ENCODE assay signal across 16 cellular contexts in genomic region chr22:38957046-38957770, GRCh38. TPM values are rescaled to one million over a fixed set of nuclear protein-coding genes. Genes with fewer than 3 reads are reported as not detected.
DNase-seq lines count a peak whose midpoint lies in the region; ATAC-seq and TF ChIP-seq lines count a peak whose summit lies in the region.
"Had no signal": no experiment of that assay in that cellular context is flagged by ENCODE, and none has a peak within 500 bp of the region (broad histone marks: within the 10 kb centered on the region; RNA-seq: fewer than 3 reads in every experiment).

APOBEC3A (plus strand) TSS chr22:38957609; CDS start chr22:38957692, 83 bp downstream.

- no peaks in the 10 kb centered on the region for H3K9me3 Mint-ChIP-seq in activated T-cell treated with anti-CD3 and anti-CD28 coated beads, Interleukin-2, amount 50 U/mL, for 72 hours

- no peaks in the 10 kb centered on the region for H3K36me3 Mint-ChIP-seq in activated T-cell treated with anti-CD3 and anti-CD28 coated beads, Interleukin-2, amount 50 U/mL, for 72 hours (ENCODE audit: insufficient read depth in 2 of 2)
- H3K36me3 Mint-ChIP-seq in T-helper 17 cell (ENCODE audit: low read depth): no peaks in the 10 kb centered on the region
- H3K36me3 Mint-ChIP-seq: activated naive CD8-positive, alpha-beta T cell had no signal

- intact Hi-C loops in left colon (cut with DNase I, micrococcal nuclease) (no loop called here), transverse colon (cut with DNase I; ENCODE audit: low total_unique reads) (no loop called here)

- TF ChIP-seq POLR2A in transverse colon (IDR thresholded peaks at IDR 0.05): no peak

- H3K36me3 ChIP-seq in transverse colon: no peaks in the 10 kb centered on the region

- peaks cover 23% of the 10 kb centered on the region for H3K27me3 Mint-ChIP-seq in activated T-cell treated with anti-CD3 and anti-CD28 coated beads, Interleukin-2, amount 50 U/mL, for 72 hours (ENCODE audit: low read depth)
- H3K27me3 Mint-ChIP-seq in T-helper 17 cell: peaks cover 6% of the 10 kb centered on the region

- no peak within 1 kb of the TSS for H3K4me3 Mint-ChIP-seq in activated T-cell treated with anti-CD3 and anti-CD28 coated beads, Interleukin-2, amount 50 U/mL, for 72 hours
- peak within 1 kb of the TSS; percentile 25 for H3K4me3 Mint-ChIP-seq in T-helper 17 cell
- H3K4me3 Mint-ChIP-seq: activated naive CD8-positive, alpha-beta T cell had no signal

- no peak within 1 kb of the TSS for H3K27ac ChIP-seq in transverse colon
- H3K27ac ChIP-seq: foreskin keratinocyte had no signal

- H3K4me1 ChIP-seq in transverse colon: peaks cover 2 to 30% (median 16%) of the 10 kb centered on the region in 4 donors
- H3K4me1 ChIP-seq: foreskin keratinocyte had no signal

- no peak for TF ChIP-seq EP300 in transverse colon (IDR thresholded peaks at IDR 0.05; ENCODE audit: low read depth)

- no peaks in the 10 kb centered on the region for H3K27me3 ChIP-seq in transverse colon

- H3K4me3 ChIP-seq in transverse colon: no peak within 1 kb of the TSS

- TF ChIP-seq CTCF in transverse colon (IDR thresholded peaks at IDR 0.05): no peak

- DNase-seq in activated T-cell treated with anti-CD3 and anti-CD28 coated beads, Interleukin-2, amount 50 U/mL, for 72 hours: no peak
- DNase-seq in activated T-cell treated with anti-CD3 and anti-CD28 coated beads for 4 hours (no peak), T-helper 17 cell (no peak), left colon (peak; percentile 75 to 80), transverse colon (peak; percentile 82), GM03348 (ENCODE audit: low spot score) (no peak)
- DNase-seq: activated CD4-positive, alpha-beta T cell treated with anti-CD3 and anti-CD28 coated beads, Interleukin-2, amount 50 U/mL, for 48 hours; dermis blood vessel endothelial cell; DMS79; foreskin keratinocyte; HCEC 1CT; NCI-H1694 treated with DMSO at 0.1 percent for 48 hours; NCI-H774 had no signal

- in situ Hi-C loops in transverse colon (cut with MboI; ENCODE audit: low pct_ligation_motif_present in 1 of 4, low pct_unique_long_range_greater_than_20kb in 1 of 4, low sequenced_read_pairs in 3 of 4): no loop called here

- H3K9me3 ChIP-seq in T-helper 17 cell (ENCODE audit: control insufficient read depth, low read length, poor library complexity, severe bottlenecking) (no peaks in the 10 kb centered on the region), transverse colon (no peaks in the 10 kb centered on the region)

- no peak for ATAC-seq in activated T-cell treated with anti-CD3 and anti-CD28 coated beads, Interleukin-2, amount 50 U/mL, for 72 hours (replicated peaks in 1 of 2)
- no peak for ATAC-seq in T-helper 17 cell
- peak; percentile 82 for ATAC-seq in left colon
- ATAC-seq in HG02588 (IDR thresholded peaks at IDR 0.05; ENCODE audit: unreplicated experiment): no peak
- ATAC-seq in HG02973 (IDR thresholded peaks at IDR 0.05; ENCODE audit: unreplicated experiment): no peak
- ATAC-seq: foreskin keratinocyte had no signal

- H3K27ac Mint-ChIP-seq in activated T-cell treated with anti-CD3 and anti-CD28 coated beads, Interleukin-2, amount 50 U/mL, for 72 hours: peak within 1 kb of the TSS; percentile 11
- peak within 1 kb of the TSS; percentile 57 for H3K27ac Mint-ChIP-seq in T-helper 17 cell
- H3K27ac Mint-ChIP-seq: activated naive CD8-positive, alpha-beta T cell had no signal

- 60% methylated on average over 11 of the region's 11 CpGs; no CpG with 5 or more reads in 1 of the 2 donors for WGBS in transverse colon (ENCODE audit: low coverage in 1 of 2), 2 donors

- H3K4me1 Mint-ChIP-seq in activated T-cell treated with anti-CD3 and anti-CD28 coated beads, Interleukin-2, amount 50 U/mL, for 72 hours (ENCODE audit: low read depth): peaks cover 52% of the 10 kb centered on the region
- peaks cover 17% of the 10 kb centered on the region for H3K4me1 Mint-ChIP-seq in T-helper 17 cell

RNA-seq across cellular contexts. Expression of gene APOBEC3A, which starts in this region (rescaled TPM):
- total RNA-seq in activated T-cell treated with anti-CD3 and anti-CD28 coated beads, Interleukin-2, amount 50 U/mL, for 72 hours: under 1 TPM in 1 of 2 donors, not detected in 1; 0.37 TPM
- total RNA-seq in T-helper 17 cell (1 to 10 TPM in 1 of 2 donors, under 1 TPM in 1; 0.70 to 4.1 TPM), left colon (1 to 10 TPM; 1.4 to 2.2 TPM), transverse colon (1 to 10 TPM in 2 of 4 donors, not detected in 2; 2.7 to 3.0 TPM)
- total RNA-seq: dermis blood vessel endothelial cell, foreskin keratinocyte had no signal

Comparison
In these comparisons a context has a peak if more than half of its experiments do, and no peak if none do; other contexts are left out.
1. DNase-seq: peak in left colon (2 of 2) and transverse colon (single experiment); none in activated T-cell treated with anti-CD3 and anti-CD28 coated beads, Interleukin-2, amount 50 U/mL, for 72 hours (0 of 2), activated T-cell treated with anti-CD3 and anti-CD28 coated beads for 4 hours (single experiment), T-helper 17 cell (0 of 3) and GM03348 (single experiment).